24 cellular contexts compared by ENCODE assay signal in genomic region chr11:112421854-112422253, GRCh38.
"Had no signal": no experiment of that assay in that cellular context is flagged by ENCODE, and none has a peak within 500 bp of the region (broad histone marks: within the 10 kb centered on the region; RNA-seq: fewer than 3 reads in every experiment).

No MANE protein-coding gene starts in this region.

- H3K27ac Mint-ChIP-seq: activated CD4-positive, alpha-beta T cell treated with anti-CD3 and anti-CD28 coated beads, Interleukin-2, amount 10 ng/mL, durations not matched to agents 7 days and 5 days; activated CD8-positive, alpha-beta T cell treated with anti-CD3 and anti-CD28 coated beads, Interleukin-2, amount 10 ng/mL, durations not matched to agents 7 days and 5 days; dendritic cell treated with granulocyte-macrophage colony-stimulating factor and Interleukin-4, amounts not matched to agents 40 ng/mL and 50 ng/mL, for 4 days; immature natural killer cell; memory B cell; naive B cell; neural progenitor cell had no signal

- H3K9me3 Mint-ChIP-seq: activated CD4-positive, alpha-beta T cell treated with anti-CD3 and anti-CD28 coated beads, Interleukin-2, amount 10 ng/mL, durations not matched to agents 7 days and 5 days; dendritic cell treated with granulocyte-macrophage colony-stimulating factor and Interleukin-4, amounts not matched to agents 40 ng/mL and 50 ng/mL, for 4 days; immature natural killer cell had no signal

- DNase-seq: activated CD4-positive, alpha-beta T cell treated with anti-CD3 and anti-CD28 coated beads, Interleukin-2, amount 10 ng/mL, durations not matched to agents 7 days and 5 days; activated CD8-positive, alpha-beta T cell treated with anti-CD3 and anti-CD28 coated beads, Interleukin-2, amount 10 ng/mL, durations not matched to agents 7 days and 5 days; activated effector memory CD4-positive, alpha-beta T cell treated with Interleukin-2 at 50 U/mL for 16 hours; activated naive CD4-positive, alpha-beta T cell treated with anti-CD3 and anti-CD28 coated beads, Interleukin-2, amount 50 U/mL, for 16 hours; activated T-cell treated with anti-CD3 and anti-CD28 coated beads, Interleukin-2, amount 50 U/mL, for 48 hours; cerebellar nuclear complex; effector CD8-positive, alpha-beta T cell; heart right ventricle; immature natural killer cell; mucosa of descending colon; naive B cell; psoas muscle; right cardiac atrium; stimulated activated CD4-positive, alpha-beta T cell treated with anti-CD3 and anti-CD28 coated beads, Interleukin-2, amount 100 ng/mL, for 24 hours; stimulated activated naive CD8-positive, alpha-beta T cell treated with anti-CD3 and anti-CD28 coated beads, Interleukin-15, Interleukin-2, amounts not matched to agents 100 U/mL and 50 U/mL, for 24 hours; substantia nigra; T1000; uterus had no signal

- H3K27me3 Mint-ChIP-seq: memory B cell had no signal

- H3K4me1 Mint-ChIP-seq: immature natural killer cell, memory B cell, naive B cell, neural progenitor cell had no signal

- ATAC-seq: activated CD4-positive, CD25-positive, alpha-beta regulatory T cell treated with anti-CD3 and anti-CD28 coated beads, Interleukin-2, amount 50 U/mL, for 24 hours; activated CD8-positive, alpha-beta T cell treated with anti-CD3 and anti-CD28 coated beads, Interleukin-2, amount 10 ng/mL, durations not matched to agents 7 days and 5 days; esophagus mucosa; gastroesophageal sphincter; heart right ventricle; mucosa of descending colon; psoas muscle; right cardiac atrium; stimulated activated naive CD8-positive, alpha-beta T cell treated with anti-CD3 and anti-CD28 coated beads, Interleukin-15, Interleukin-2, amounts not matched to agents 100 U/mL and 50 U/mL, for 24 hours had no signal

- H3K4me3 Mint-ChIP-seq: activated CD4-positive, alpha-beta T cell treated with anti-CD3 and anti-CD28 coated beads, Interleukin-2, amount 10 ng/mL, durations not matched to agents 7 days and 5 days; activated CD8-positive, alpha-beta T cell treated with anti-CD3 and anti-CD28 coated beads, Interleukin-2, amount 10 ng/mL, durations not matched to agents 7 days and 5 days; dendritic cell treated with granulocyte-macrophage colony-stimulating factor and Interleukin-4, amounts not matched to agents 40 ng/mL and 50 ng/mL, for 4 days; immature natural killer cell; memory B cell; naive B cell; neural progenitor cell had no signal

- H3K36me3 Mint-ChIP-seq: immature natural killer cell, memory B cell, naive B cell, neural progenitor cell had no signal
